Comparison of ENCODE assay signal across 13 cellular contexts in genomic region chr5:6202615-6203365, GRCh38.
DNase-seq lines count a peak whose midpoint lies in the region; ATAC-seq and TF ChIP-seq lines count a peak whose summit lies in the region.
"Had no signal": no experiment of that assay in that cellular context is flagged by ENCODE, and none has a peak within 500 bp of the region (broad histone marks: within the 10 kb centered on the region; RNA-seq: fewer than 3 reads in every experiment).

No MANE protein-coding gene starts in this region.

- H3K27ac Mint-ChIP-seq in glutamatergic neuron (ENCODE audit: unreplicated experiment), result no peak overlapping the region
- H3K27ac Mint-ChIP-seq: activated naive CD4-positive, alpha-beta T cell treated with anti-CD3 and anti-CD28 coated beads, Interleukin-2, amount 10 ng/mL, durations not matched to agents 7 days and 5 days; CD14-positive monocyte; nephron had no signal

- CTCF ChIA-PET in RWPE1 (lab: Yijun Ruan, JAX), result no interaction called here

- peaks cover 2% of the 10 kb centered on the region for H3K9me3 Mint-ChIP-seq in glutamatergic neuron (ENCODE audit: unreplicated experiment)
- H3K9me3 Mint-ChIP-seq: activated naive CD4-positive, alpha-beta T cell treated with anti-CD3 and anti-CD28 coated beads, Interleukin-2, amount 10 ng/mL, durations not matched to agents 7 days and 5 days had no signal

- H3K4me3 Mint-ChIP-seq in glutamatergic neuron (ENCODE audit: unreplicated experiment), result no peak overlapping the region
- H3K4me3 Mint-ChIP-seq: activated naive CD4-positive, alpha-beta T cell treated with anti-CD3 and anti-CD28 coated beads, Interleukin-2, amount 10 ng/mL, durations not matched to agents 7 days and 5 days; CD14-positive monocyte; nephron had no signal

- peaks cover 2% of the 10 kb centered on the region for H3K27me3 Mint-ChIP-seq in glutamatergic neuron (ENCODE audit: unreplicated experiment)
- H3K27me3 Mint-ChIP-seq: activated naive CD4-positive, alpha-beta T cell treated with anti-CD3 and anti-CD28 coated beads, Interleukin-2, amount 10 ng/mL, durations not matched to agents 7 days and 5 days had no signal

- H3K36me3 Mint-ChIP-seq in glutamatergic neuron (ENCODE audit: unreplicated experiment), result peaks cover 15% of the 10 kb centered on the region
- H3K36me3 Mint-ChIP-seq: activated naive CD4-positive, alpha-beta T cell treated with anti-CD3 and anti-CD28 coated beads, Interleukin-2, amount 10 ng/mL, durations not matched to agents 7 days and 5 days; CD14-positive monocyte had no signal

- H3K27ac ChIP-seq in RWPE1, result no peak overlapping the region

- POLR2A ChIA-PET in RWPE1 (lab: Yijun Ruan, JAX; ENCODE audit: low non-redundant PET), result no interaction called here

- TF ChIP-seq CTCF in GM10266 (IDR thresholded peaks at IDR 0.05; ENCODE audit: control insufficient read depth, insufficient read depth, low read depth, missing control alignments) (peak; percentile 10), glutamatergic neuron (IDR thresholded peaks at IDR 0.05; ENCODE audit: partially characterized antibody, unreplicated experiment) (peak; percentile 42), RWPE1 (conservative IDR thresholded peaks at IDR 0.05; ENCODE audit: low read depth) (no peak; the same call in 1 of the 2 replicates)

- no peaks in the 10 kb centered on the region for H3K4me1 Mint-ChIP-seq in glutamatergic neuron (ENCODE audit: low read depth, unreplicated experiment)
- H3K4me1 Mint-ChIP-seq: activated naive CD4-positive, alpha-beta T cell treated with anti-CD3 and anti-CD28 coated beads, Interleukin-2, amount 10 ng/mL, durations not matched to agents 7 days and 5 days; CD14-positive monocyte; nephron had no signal

- peak; percentile 83 for ATAC-seq in GM21515 (IDR thresholded peaks at IDR 0.05; ENCODE audit: unreplicated experiment)
- no peak for ATAC-seq in GM19455 (IDR thresholded peaks at IDR 0.05; ENCODE audit: unreplicated experiment)

- DNase-seq in GM10266 (ENCODE audit: extremely low spot score), result no peak
- DNase-seq in NAMALWA (ENCODE audit: low spot score), result peak; percentile 34
- peak; percentile 33 for DNase-seq in glutamatergic neuron
- no peak for DNase-seq in kidney glomerular epithelial cell (lab: John Stamatoyannopoulos, UW)
- no peak for DNase-seq in RWPE1 (ENCODE audit: low spot score)
- no peak for DNase-seq in SKM-1 treated with dmso at 0.1 percent for 144 hours (lab: John Stamatoyannopoulos, UW; ENCODE audit: unreplicated experiment)
- DNase-seq: activated naive CD4-positive, alpha-beta T cell treated with anti-CD3 and anti-CD28 coated beads, Interleukin-2, amount 10 ng/mL, durations not matched to agents 7 days and 5 days; stimulated activated CD4-positive, alpha-beta T cell treated with anti-CD3 and anti-CD28 coated beads, Interleukin-12 subunit alpha, Interleukin-12 subunit beta, amount 100 ng/mL, for 4 hours; stimulated activated CD8-positive, alpha-beta memory T cell treated with anti-CD3 and anti-CD28 coated beads, Interleukin-4, amount 100 ng/mL, for 48 hours had no signal

Comparison
In these comparisons a context has a peak if more than half of its experiments do, and no peak if none do; other contexts are left out.
1. DNase-seq: peak in NAMALWA (single experiment) and glutamatergic neuron (single experiment); none in GM10266 (single experiment), kidney glomerular epithelial cell (single experiment), RWPE1 (single experiment) and SKM-1 treated with dmso at 0.1 percent for 144 hours (single experiment).